Comparison of ENCODE assay signal across 8 cellular contexts in the genomic region with DNA sequence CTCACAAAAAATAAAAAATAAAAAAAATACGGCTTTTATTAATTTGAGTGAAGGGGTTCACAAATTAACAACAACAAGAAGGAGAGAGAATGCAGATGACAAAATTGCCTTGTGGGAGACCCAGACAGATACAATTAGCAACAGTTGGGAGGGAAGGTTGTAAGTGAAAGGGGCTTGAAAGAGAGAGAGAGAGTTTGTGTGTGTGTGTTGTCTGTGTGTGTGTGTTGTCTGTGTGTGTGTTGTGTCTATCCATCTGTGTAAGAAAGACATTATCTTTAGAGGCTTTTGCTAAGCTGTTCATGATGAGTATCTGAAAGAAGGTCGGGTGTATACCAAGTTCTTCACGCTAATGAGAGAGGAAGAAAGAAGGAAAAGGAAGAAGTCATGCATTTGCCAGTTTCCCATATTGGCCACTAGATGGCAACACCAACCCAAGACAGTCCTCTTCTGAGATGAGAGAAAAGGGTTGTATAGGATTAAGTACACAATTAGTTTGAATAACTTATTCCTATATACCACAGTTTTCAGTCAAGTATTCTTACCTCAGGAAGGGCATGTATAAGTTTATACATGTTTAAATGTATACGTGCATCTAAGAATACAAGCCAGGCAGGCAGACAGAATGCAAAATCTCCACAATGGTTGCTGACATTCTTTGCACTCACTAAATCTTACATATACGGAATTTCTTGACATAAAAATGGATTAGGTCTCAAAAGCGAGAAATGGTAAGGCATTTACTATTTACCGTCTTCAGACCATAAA.
DNase-seq lines count a peak whose midpoint lies in the region; ATAC-seq, FAIRE-seq and TF ChIP-seq lines count a peak whose summit lies in the region.

No MANE protein-coding gene starts in this region.

- DNase-seq in Right ventricle myocardium inferior (ENCODE audit: missing footprints) (no peak), cardiac septum (ENCODE audit: low spot score) (no peak), H54 (ENCODE audit: insufficient read length, low spot score) (peak; percentile 30), LoVo (ENCODE audit: low spot score) (peak; percentile 78), choroid plexus epithelial cell (ENCODE audit: low read depth) (peak; percentile 87), left lung (no peak)
- DNase-seq in stimulated activated naive CD4-positive, alpha-beta T cell (lab: John Stamatoyannopoulos, UW), result peak in 5 of 6 experiments; percentile 10 to 68 (median 46)

- ATAC-seq in Right ventricle myocardium inferior, result peak; percentile 87
- peak; percentile 95 for ATAC-seq in SK-N-SH treated with all-trans-retinoic acid at 6 μM for 48 hours
- ATAC-seq in left lung, result peak; percentile 97

- peak; percentile 88 for TF ChIP-seq CTCF in choroid plexus epithelial cell (conservative IDR thresholded peaks at IDR 0.05; ENCODE audit: low read depth, low read length)
- TF ChIP-seq CTCF in left lung (IDR thresholded peaks at IDR 0.05), result peak; percentile 86 to 88

- H3K4me3 ChIP-seq in choroid plexus epithelial cell (ENCODE audit: low read depth, low read length) (peak overlapping the region; percentile 31), left lung (peak overlapping the region; percentile 29 to 32)

- no peak for TF ChIP-seq POLR2A in H54 (IDR thresholded peaks at IDR 0.05; ENCODE audit: low read depth, low read length)

- FAIRE-seq in H54 (lab: Jason Lieb, UNC), result peak; percentile 94

- H3K4me1 ChIP-seq in left lung, result peaks cover 0 to 3% of the 10 kb centered on the region in 2 donors

- intact Hi-C loops in Right ventricle myocardium inferior (cut with DNase I) (loop anchor here (2.0 to 10.0 kb wide), 4 partner anchors 191 to 367 kb away; no protein-coding TSS in a partner anchor), cardiac septum (cut with DNase I) (loop anchor here (5.0 to 10.0 kb wide), 3 partner anchors 221 to 368 kb away; a partner anchor contains a TSS), left lung (cut with DNase I) (loop anchor here in 1 of 2 donors (5.0 kb wide), 1 partner anchor 368 kb away; a partner anchor contains a TSS)

- H3K27me3 ChIP-seq in left lung, result no peaks in the 10 kb centered on the region

- no peaks in the 10 kb centered on the region for H3K36me3 ChIP-seq in left lung

- no peaks in the 10 kb centered on the region for H3K9me3 ChIP-seq in left lung

- H3K27ac ChIP-seq in left lung, result peak overlapping the region; percentile 76 to 83

TF ChIP-seq in SK-N-SH treated with all-trans-retinoic acid at 6 μM for 48 hours, 23 proteins besides CTCF, POLR2A, EP300 and RAD21:
- TF ChIP-seq ZNF8 (CRISPR knock-in tag; IDR thresholded peaks at IDR 0.05) (no peak), ESRRG (CRISPR knock-in tag; IDR thresholded peaks at IDR 0.05) (no peak), CSDC2 (CRISPR knock-in tag; IDR thresholded peaks at IDR 0.05) (no peak), BACH2 (CRISPR knock-in tag; IDR thresholded peaks at IDR 0.05; ENCODE audit: borderline replicate concordance) (no peak), SNAI2 (CRISPR knock-in tag; IDR thresholded peaks at IDR 0.05) (no peak), ISL1 (CRISPR knock-in tag; IDR thresholded peaks at IDR 0.05) (no peak), ZFP3 (CRISPR knock-in tag; IDR thresholded peaks at IDR 0.05) (no peak), ZNF70 (CRISPR knock-in tag; IDR thresholded peaks at IDR 0.05) (no peak), PPARA (CRISPR knock-in tag; IDR thresholded peaks at IDR 0.05; ENCODE audit: borderline replicate concordance) (no peak), ZC3H10 (CRISPR knock-in tag; IDR thresholded peaks at IDR 0.05) (no peak), OSR1 (CRISPR knock-in tag; IDR thresholded peaks at IDR 0.05) (no peak), TCF4 (CRISPR knock-in tag; IDR thresholded peaks at IDR 0.05; ENCODE audit: borderline replicate concordance) (no peak), RARB (CRISPR knock-in tag; IDR thresholded peaks at IDR 0.05) (no peak), TOX (CRISPR knock-in tag; IDR thresholded peaks at IDR 0.05; ENCODE audit: borderline replicate concordance) (no peak), GLIS3 (CRISPR knock-in tag; IDR thresholded peaks at IDR 0.05) (no peak), ARNTL (CRISPR knock-in tag; IDR thresholded peaks at IDR 0.05; ENCODE audit: borderline replicate concordance, low read depth) (no peak)
- TF ChIP-seq, protein P1, sequence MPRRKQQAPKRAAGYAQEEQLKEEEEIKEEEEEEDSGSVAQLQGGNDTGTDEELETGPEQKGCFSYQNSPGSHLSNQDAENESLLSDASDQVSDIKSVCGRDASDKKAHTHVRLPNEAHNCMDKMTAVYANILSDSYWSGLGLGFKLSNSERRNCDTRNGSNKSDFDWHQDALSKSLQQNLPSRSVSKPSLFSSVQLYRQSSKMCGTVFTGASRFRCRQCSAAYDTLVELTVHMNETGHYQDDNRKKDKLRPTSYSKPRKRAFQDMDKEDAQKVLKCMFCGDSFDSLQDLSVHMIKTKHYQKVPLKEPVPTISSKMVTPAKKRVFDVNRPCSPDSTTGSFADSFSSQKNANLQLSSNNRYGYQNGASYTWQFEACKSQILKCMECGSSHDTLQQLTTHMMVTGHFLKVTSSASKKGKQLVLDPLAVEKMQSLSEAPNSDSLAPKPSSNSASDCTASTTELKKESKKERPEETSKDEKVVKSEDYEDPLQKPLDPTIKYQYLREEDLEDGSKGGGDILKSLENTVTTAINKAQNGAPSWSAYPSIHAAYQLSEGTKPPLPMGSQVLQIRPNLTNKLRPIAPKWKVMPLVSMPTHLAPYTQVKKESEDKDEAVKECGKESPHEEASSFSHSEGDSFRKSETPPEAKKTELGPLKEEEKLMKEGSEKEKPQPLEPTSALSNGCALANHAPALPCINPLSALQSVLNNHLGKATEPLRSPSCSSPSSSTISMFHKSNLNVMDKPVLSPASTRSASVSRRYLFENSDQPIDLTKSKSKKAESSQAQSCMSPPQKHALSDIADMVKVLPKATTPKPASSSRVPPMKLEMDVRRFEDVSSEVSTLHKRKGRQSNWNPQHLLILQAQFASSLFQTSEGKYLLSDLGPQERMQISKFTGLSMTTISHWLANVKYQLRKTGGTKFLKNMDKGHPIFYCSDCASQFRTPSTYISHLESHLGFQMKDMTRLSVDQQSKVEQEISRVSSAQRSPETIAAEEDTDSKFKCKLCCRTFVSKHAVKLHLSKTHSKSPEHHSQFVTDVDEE (CRISPR knock-in tag; IDR thresholded peaks at IDR 0.05), result no peak
- TF ChIP-seq, protein P2, sequence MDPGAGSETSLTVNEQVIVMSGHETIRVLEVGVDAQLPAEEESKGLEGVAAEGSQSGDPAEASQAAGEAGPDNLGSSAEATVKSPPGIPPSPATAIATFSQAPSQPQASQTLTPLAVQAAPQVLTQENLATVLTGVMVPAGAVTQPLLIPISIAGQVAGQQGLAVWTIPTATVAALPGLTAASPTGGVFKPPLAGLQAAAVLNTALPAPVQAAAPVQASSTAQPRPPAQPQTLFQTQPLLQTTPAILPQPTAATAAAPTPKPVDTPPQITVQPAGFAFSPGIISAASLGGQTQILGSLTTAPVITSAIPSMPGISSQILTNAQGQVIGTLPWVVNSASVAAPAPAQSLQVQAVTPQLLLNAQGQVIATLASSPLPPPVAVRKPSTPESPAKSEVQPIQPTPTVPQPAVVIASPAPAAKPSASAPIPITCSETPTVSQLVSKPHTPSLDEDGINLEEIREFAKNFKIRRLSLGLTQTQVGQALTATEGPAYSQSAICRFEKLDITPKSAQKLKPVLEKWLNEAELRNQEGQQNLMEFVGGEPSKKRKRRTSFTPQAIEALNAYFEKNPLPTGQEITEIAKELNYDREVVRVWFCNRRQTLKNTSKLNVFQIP (CRISPR knock-in tag; IDR thresholded peaks at IDR 0.05; ENCODE audit: borderline replicate concordance, low read depth), result no peak
- TF ChIP-seq, protein P3, sequence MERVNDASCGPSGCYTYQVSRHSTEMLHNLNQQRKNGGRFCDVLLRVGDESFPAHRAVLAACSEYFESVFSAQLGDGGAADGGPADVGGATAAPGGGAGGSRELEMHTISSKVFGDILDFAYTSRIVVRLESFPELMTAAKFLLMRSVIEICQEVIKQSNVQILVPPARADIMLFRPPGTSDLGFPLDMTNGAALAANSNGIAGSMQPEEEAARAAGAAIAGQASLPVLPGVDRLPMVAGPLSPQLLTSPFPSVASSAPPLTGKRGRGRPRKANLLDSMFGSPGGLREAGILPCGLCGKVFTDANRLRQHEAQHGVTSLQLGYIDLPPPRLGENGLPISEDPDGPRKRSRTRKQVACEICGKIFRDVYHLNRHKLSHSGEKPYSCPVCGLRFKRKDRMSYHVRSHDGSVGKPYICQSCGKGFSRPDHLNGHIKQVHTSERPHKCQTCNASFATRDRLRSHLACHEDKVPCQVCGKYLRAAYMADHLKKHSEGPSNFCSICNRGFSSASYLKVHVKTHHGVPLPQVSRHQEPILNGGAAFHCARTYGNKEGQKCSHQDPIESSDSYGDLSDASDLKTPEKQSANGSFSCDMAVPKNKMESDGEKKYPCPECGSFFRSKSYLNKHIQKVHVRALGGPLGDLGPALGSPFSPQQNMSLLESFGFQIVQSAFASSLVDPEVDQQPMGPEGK (CRISPR knock-in tag; IDR thresholded peaks at IDR 0.05; ENCODE audit: borderline replicate concordance), result no peak
- TF ChIP-seq, protein P4, sequence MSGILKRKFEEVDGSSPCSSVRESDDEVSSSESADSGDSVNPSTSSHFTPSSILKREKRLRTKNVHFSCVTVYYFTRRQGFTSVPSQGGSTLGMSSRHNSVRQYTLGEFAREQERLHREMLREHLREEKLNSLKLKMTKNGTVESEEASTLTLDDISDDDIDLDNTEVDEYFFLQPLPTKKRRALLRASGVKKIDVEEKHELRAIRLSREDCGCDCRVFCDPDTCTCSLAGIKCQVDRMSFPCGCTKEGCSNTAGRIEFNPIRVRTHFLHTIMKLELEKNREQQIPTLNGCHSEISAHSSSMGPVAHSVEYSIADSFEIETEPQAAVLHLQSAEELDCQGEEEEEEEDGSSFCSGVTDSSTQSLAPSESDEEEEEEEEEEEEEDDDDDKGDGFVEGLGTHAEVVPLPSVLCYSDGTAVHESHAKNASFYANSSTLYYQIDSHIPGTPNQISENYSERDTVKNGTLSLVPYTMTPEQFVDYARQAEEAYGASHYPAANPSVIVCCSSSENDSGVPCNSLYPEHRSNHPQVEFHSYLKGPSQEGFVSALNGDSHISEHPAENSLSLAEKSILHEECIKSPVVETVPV (CRISPR knock-in tag; IDR thresholded peaks at IDR 0.05), result no peak

Comparison
In these comparisons a context has a peak if more than half of its experiments do, and no peak if none do; other contexts are left out.
1. DNase-seq: peak in H54 (single experiment), LoVo (single experiment), choroid plexus epithelial cell (single experiment) and stimulated activated naive CD4-positive, alpha-beta T cell (5 of 6); none in Right ventricle myocardium inferior (single experiment), cardiac septum (single experiment) and left lung (0 of 2).
2. Peak in every context shown above with its lines, with median percentiles within 50 percentile points of each other: ATAC-seq.